Comparison of ENCODE assay signal across 21 cellular contexts in the genomic region with DNA sequence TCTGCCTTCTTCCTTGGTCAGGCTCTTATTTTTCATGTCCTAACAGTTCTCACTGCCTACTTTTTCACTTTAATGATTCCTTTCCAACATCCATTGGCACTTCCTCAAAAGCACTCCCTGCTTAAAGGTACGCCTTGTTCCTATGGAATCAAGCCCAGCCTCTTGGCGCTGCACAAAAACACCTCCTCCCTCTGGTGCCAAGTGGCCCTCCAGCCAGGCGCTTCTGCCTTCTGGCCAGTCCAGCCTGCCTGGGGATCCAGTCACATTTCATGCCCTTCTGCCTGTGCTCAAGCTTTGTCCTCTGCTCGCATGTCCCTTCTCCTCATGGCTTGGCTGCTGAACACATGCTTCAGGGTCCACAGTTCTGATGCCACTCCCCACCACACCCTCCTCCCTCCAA. TPM values are rescaled to one million over a fixed set of nuclear protein-coding genes. Genes with fewer than 3 reads are reported as not detected.
A peak's percentile ranks its signal among the peaks of the same experiment; 100 is the strongest.
DNase-seq lines count a peak whose midpoint lies in the region; ATAC-seq lines count a peak whose summit lies in the region.
"Had no signal": no experiment of that assay in that cellular context is flagged by ENCODE, and none has a peak within 500 bp of the region (broad histone marks: within the 10 kb centered on the region; RNA-seq: fewer than 3 reads in every experiment).

No MANE protein-coding gene starts in this region.

- H3K4me3 ChIP-seq in neuronal stem cell (ENCODE audit: low read length in 2 of 2) (no peak overlapping the region), aorta (ENCODE audit: low read length in 2 of 2) (no peak overlapping the region)
- H3K4me3 ChIP-seq: PC-9, smooth muscle cell, tibial artery had no signal

- H3K27ac ChIP-seq in neuronal stem cell (replicated peaks; ENCODE audit: low read length), result no peak overlapping the region
- no peak overlapping the region for H3K27ac ChIP-seq in aorta (ENCODE audit: low read depth in 1 of 2, low read length in 2 of 2)
- H3K27ac ChIP-seq: foreskin keratinocyte, parathyroid adenoma, PC-9, tibial artery had no signal

- WGBS in neuronal stem cell (ENCODE audit: extremely low coverage in 2 of 2, insufficient read length in 2 of 2, insufficient replicate concordance in 1 of 2), 2 donors, result no CpG with 5 or more reads among the region's 4 CpGs
- 70 to 71% methylated on average over 4 of the region's 4 CpGs for WGBS in aorta, 2 donors

- H3K4me1 ChIP-seq in neuronal stem cell (ENCODE audit: control insufficient read depth in 2 of 2, insufficient read depth in 1 of 2, low read depth in 1 of 2, low read length in 2 of 2), result no peaks in the 10 kb centered on the region
- no peaks in the 10 kb centered on the region for H3K4me1 ChIP-seq in aorta (ENCODE audit: control insufficient read depth in 1 of 2, insufficient read depth in 2 of 2, low read length in 2 of 2)
- H3K4me1 ChIP-seq: parathyroid adenoma had no signal

- DNase-seq in Right ventricle myocardium inferior (ENCODE audit: missing footprints) (peak; percentile 74), cardiac septum (ENCODE audit: low spot score) (no peak), neuronal stem cell (ENCODE audit: low spot score) (no peak), COR-L47 (lab: John Stamatoyannopoulos, UW) (no peak), aorta (no peak)
- no peak for DNase-seq in stimulated activated naive CD8-positive, alpha-beta T cell treated with anti-CD3 and anti-CD28 coated beads, Interleukin-15, amount 100 ng/mL, for 72 hours
- DNase-seq in stimulated activated CD4-positive, alpha-beta T cell treated with anti-CD3 and anti-CD28 coated beads, Interleukin-4, amount 100 ng/mL, for 4 hours, result no peak
- DNase-seq: activated effector memory CD4-positive, alpha-beta T cell treated with anti-CD3 and anti-CD28 coated beads, Interleukin-2, amount 50 U/mL, for 16 hours; DND-41; foreskin keratinocyte; NCI-H1436; NCI-H82; PC-9; tibial artery had no signal

- peaks cover 4% of the 10 kb centered on the region for H3K79me1 ChIP-seq in neuronal stem cell (ENCODE audit: low read depth, low read length)

- H3K23ac ChIP-seq in neuronal stem cell (ENCODE audit: low read depth, low read length, poor library complexity), result peak overlapping the region; percentile 8

- peak; percentile 96 for ATAC-seq in Right ventricle myocardium inferior
- peak; percentile 37 for ATAC-seq in esophagus mucosa
- no peak for ATAC-seq in stimulated activated naive CD8-positive, alpha-beta T cell treated with anti-CD3 and anti-CD28 coated beads, Interleukin-15, amount 100 ng/mL, for 72 hours
- ATAC-seq in aorta (ENCODE audit: low FRiP score), result no peak
- ATAC-seq: activated CD4-positive, CD25-positive, alpha-beta regulatory T cell treated with anti-CD3 and anti-CD28 coated beads, Interleukin-2, amount 50 U/mL, for 24 hours; foreskin keratinocyte had no signal

- H2BK15ac ChIP-seq in neuronal stem cell (ENCODE audit: low read length), result no peak overlapping the region

- no peak overlapping the region for H2BK120ac ChIP-seq in neuronal stem cell (ENCODE audit: low read depth, low read length)

- H2AK5ac ChIP-seq in neuronal stem cell (ENCODE audit: low read depth, low read length), result no peak overlapping the region

- peak overlapping the region; percentile 30 for H3K9ac ChIP-seq in neuronal stem cell (ENCODE audit: low read depth, low read length, poor library complexity)
- H3K9ac ChIP-seq: parathyroid adenoma had no signal

- no peak overlapping the region for H2BK5ac ChIP-seq in neuronal stem cell (ENCODE audit: low read length)

- H3K36me3 ChIP-seq in neuronal stem cell (replicated peaks in 1 of 2; ENCODE audit: control insufficient read depth in 2 of 2, insufficient read depth in 2 of 2, low read length in 2 of 2), result peaks cover 23 to 68% of the 10 kb centered on the region in 2 donors
- H3K36me3 ChIP-seq in aorta (ENCODE audit: control insufficient read depth in 1 of 2, insufficient read depth in 2 of 2, low read length in 1 of 2), result peaks cover 0 to 2% of the 10 kb centered on the region in 2 donors

- intact Hi-C loops in Right ventricle myocardium inferior (cut with DNase I), result loop anchor here (10.0 kb wide), 1 partner anchor 54 kb away; a partner anchor contains a TSS
- intact Hi-C loops in cardiac septum (cut with DNase I), result no loop called here
- intact Hi-C loops in aorta (cut with DNase I), result no loop called here

- no peaks in the 10 kb centered on the region for H3K4me1 Mint-ChIP-seq in stimulated activated naive CD8-positive, alpha-beta T cell treated with anti-CD3 and anti-CD28 coated beads, Interleukin-15, amount 100 ng/mL, for 72 hours

- H2AFZ ChIP-seq in neuronal stem cell (ENCODE audit: low read length), result no peak overlapping the region
- H2AFZ ChIP-seq: parathyroid adenoma, PC-9 had no signal

- H3K9me3 Mint-ChIP-seq in stimulated activated naive CD8-positive, alpha-beta T cell treated with anti-CD3 and anti-CD28 coated beads, Interleukin-15, amount 100 ng/mL, for 72 hours, result no peaks in the 10 kb centered on the region
- H3K9me3 Mint-ChIP-seq: T-helper 2 cell treated with Interferon-gamma antibody and Interleukin-4, amounts not matched to agents 5 μg/mL and 100 μg/mL, for 36 hours had no signal

- no peak overlapping the region for H2BK12ac ChIP-seq in neuronal stem cell (ENCODE audit: low read length)

- no peak overlapping the region for H3K4ac ChIP-seq in neuronal stem cell (ENCODE audit: low read length)

- H3K4me3 Mint-ChIP-seq in stimulated activated naive CD8-positive, alpha-beta T cell treated with anti-CD3 and anti-CD28 coated beads, Interleukin-15, amount 100 ng/mL, for 72 hours, result no peak overlapping the region
- H3K4me3 Mint-ChIP-seq: T-helper 2 cell treated with Interferon-gamma antibody and Interleukin-4, amounts not matched to agents 5 μg/mL and 100 μg/mL, for 36 hours had no signal

- H3K9me3 ChIP-seq in neuronal stem cell (replicated peaks in 1 of 2; ENCODE audit: control insufficient read depth in 2 of 2, insufficient read depth in 1 of 2, low read depth in 1 of 2, low read length in 2 of 2) (no peaks in the 10 kb centered on the region), aorta (ENCODE audit: control insufficient read depth, low read length) (no peaks in the 10 kb centered on the region)
- H3K9me3 ChIP-seq: tibial artery had no signal

- no peaks in the 10 kb centered on the region for H3K27me3 ChIP-seq in neuronal stem cell (ENCODE audit: control insufficient read depth in 3 of 3, insufficient read depth in 3 of 3, low read depth in 1 of 3, low read length in 3 of 3)
- H3K27me3 ChIP-seq in aorta (ENCODE audit: control insufficient read depth in 1 of 2, insufficient read depth in 2 of 2, low read length in 1 of 2), result no peaks in the 10 kb centered on the region
- H3K27me3 ChIP-seq: foreskin keratinocyte, tibial artery had no signal

- peak overlapping the region; percentile 82 for H4K8ac ChIP-seq in neuronal stem cell (ENCODE audit: low read depth, low read length)

- H3K14ac ChIP-seq in neuronal stem cell (ENCODE audit: low read length), result no peak overlapping the region

- no peaks in the 10 kb centered on the region for H3K27me3 Mint-ChIP-seq in stimulated activated naive CD8-positive, alpha-beta T cell treated with anti-CD3 and anti-CD28 coated beads, Interleukin-15, amount 100 ng/mL, for 72 hours

- H3K4me2 ChIP-seq in neuronal stem cell (ENCODE audit: insufficient read depth, low read length, poor library complexity, severe bottlenecking), result no peak overlapping the region
- H3K4me2 ChIP-seq: PC-9, smooth muscle cell had no signal

- H4K91ac ChIP-seq in neuronal stem cell (ENCODE audit: low read depth, low read length, poor library complexity), result no peak overlapping the region

- peak overlapping the region in 1 of 2 donors; percentile 42 for H3K27ac Mint-ChIP-seq in stimulated activated naive CD8-positive, alpha-beta T cell treated with anti-CD3 and anti-CD28 coated beads, Interleukin-15, amount 100 ng/mL, for 72 hours
- H3K27ac Mint-ChIP-seq: T-helper 2 cell treated with Interferon-gamma antibody and Interleukin-4, amounts not matched to agents 5 μg/mL and 100 μg/mL, for 36 hours had no signal

- no peak overlapping the region for H3K18ac ChIP-seq in neuronal stem cell (ENCODE audit: low read length)

RNA-seq across cellular contexts. Expression of a gene that starts 6.3 kb away (rescaled TPM):
- total RNA-seq in Right ventricle myocardium inferior, result 45.9 TPM
- total RNA-seq in cardiac septum, result 14.7 TPM
- total RNA-seq in esophagus mucosa, result 28.3 TPM
- polyA plus RNA-seq in neuronal stem cell (2013, experiment 1 of 2), result 78.4 TPM
- polyA plus RNA-seq in neuronal stem cell (2013, experiment 2 of 2), result 82.1 TPM
- 10 to 100 TPM; 21.3 to 24.1 TPM for total RNA-seq in aorta
- polyA plus RNA-seq in aorta, result 10 to 100 TPM; 57.6 to 76.5 TPM

RNA-seq across cellular contexts. Expression of a gene that starts 49.1 kb away (rescaled TPM):
- 10.6 TPM for total RNA-seq in Right ventricle myocardium inferior
- 10.9 TPM for total RNA-seq in cardiac septum
- 28.8 TPM for total RNA-seq in esophagus mucosa
- polyA plus RNA-seq in neuronal stem cell (2013, experiment 1 of 2), result 21.1 TPM
- polyA plus RNA-seq in neuronal stem cell (2013, experiment 2 of 2), result 22.7 TPM
- 10 to 100 TPM; 22.1 to 27.6 TPM for total RNA-seq in aorta
- 10 to 100 TPM; 16.5 to 17.8 TPM for polyA plus RNA-seq in aorta

RNA-seq across cellular contexts. Expression of a gene that starts 53.2 kb away (rescaled TPM):
- total RNA-seq in Right ventricle myocardium inferior, result not detected
- total RNA-seq in cardiac septum, result not detected
- not detected for total RNA-seq in esophagus mucosa
- polyA plus RNA-seq in neuronal stem cell (2013, experiment 1 of 2), result 0.03 TPM
- 0.01 TPM for polyA plus RNA-seq in neuronal stem cell (2013, experiment 2 of 2)
- not detected for total RNA-seq in aorta
- not detected for polyA plus RNA-seq in aorta
- total RNA-seq: foreskin keratinocyte, lower leg skin, M059J, PC-9, smooth muscle cell had no signal
- polyA plus RNA-seq: foreskin keratinocyte, smooth muscle cell had no signal

Comparison
In these comparisons a context has a peak if more than half of its experiments do, and no peak if none do; other contexts are left out.
1. ATAC-seq: peak in Right ventricle myocardium inferior (single experiment) and esophagus mucosa (single experiment); none in stimulated activated naive CD8-positive, alpha-beta T cell treated with anti-CD3 and anti-CD28 coated beads, Interleukin-15, amount 100 ng/mL, for 72 hours (single experiment) and aorta (single experiment).